In genomic region chr12:77343291-77343690, GRCh38 we compare ENCODE assay signal across 17 cellular contexts.
DNase-seq lines count a peak whose midpoint lies in the region; TF ChIP-seq lines count a peak whose summit lies in the region.
"Had no signal": no experiment of that assay in that cellular context is flagged by ENCODE, and none has a peak within 500 bp of the region (broad histone marks: within the 10 kb centered on the region; RNA-seq: fewer than 3 reads in every experiment).

No MANE protein-coding gene starts in this region.

- DNase-seq in HPDE6-E6E7 (ENCODE audit: extremely low spot score) (peak; percentile 40), amniotic stem cell (lab: John Stamatoyannopoulos, UW) (peak; percentile 13), fibroblast of pulmonary artery (ENCODE audit: low read depth) (peak; percentile 27), NCI-H2196 (lab: John Stamatoyannopoulos, UW; ENCODE audit: unreplicated experiment) (no peak), Calu3 (no peak)
- DNase-seq in activated CD4-positive, alpha-beta T cell treated with anti-CD3 and anti-CD28 coated beads, Interleukin-2, amount 10 ng/mL, durations not matched to agents 7 days and 5 days = no peak
- DNase-seq: activated CD4-positive, alpha-beta T cell treated with anti-CD3 and anti-CD28 coated beads, Interleukin-2, amount 50 U/mL, for 1 hour; activated effector memory CD4-positive, alpha-beta T cell treated with anti-CD3 and anti-CD28 coated beads, Interleukin-2, amount 50 U/mL, for 16 hours; heart left ventricle; mucosa of descending colon; psoas muscle; SHP77; stimulated activated naive CD4-positive, alpha-beta T cell treated with Interleukin-2 at 50 U/mL for 16 hours; tibial artery had no signal

- H3K36me3 ChIP-seq in subcutaneous abdominal adipose tissue (ENCODE audit: control insufficient read depth in 5 of 5, insufficient read depth in 5 of 5, low read length in 5 of 5) = no peaks in the 10 kb centered on the region
- H3K36me3 ChIP-seq: heart left ventricle, tibial artery had no signal

- BruUV-seq in Calu3 (replicated peaks; lab: Mats Ljungman, UMichigan) = no TSS peak

- no peaks in the 10 kb centered on the region for H3K4me1 Mint-ChIP-seq in activated CD4-positive, alpha-beta T cell treated with anti-CD3 and anti-CD28 coated beads, Interleukin-2, amount 10 ng/mL, durations not matched to agents 7 days and 5 days
- H3K4me1 Mint-ChIP-seq in Calu3 (ENCODE audit: low read depth, unreplicated experiment) = no peaks in the 10 kb centered on the region

- CTCF ChIA-PET in activated CD4-positive, alpha-beta T cell treated with anti-CD3 and anti-CD28 coated beads, Interleukin-2, amount 10 ng/mL, durations not matched to agents 7 days and 5 days (lab: Charles Lee) = no interaction called here
- CTCF ChIA-PET in Calu3 (lab: Charles Lee) = no interaction called here

- no peak overlapping the region for H3K27ac Mint-ChIP-seq in activated CD4-positive, alpha-beta T cell treated with anti-CD3 and anti-CD28 coated beads, Interleukin-2, amount 10 ng/mL, durations not matched to agents 7 days and 5 days
- H3K27ac Mint-ChIP-seq in Calu3 (ENCODE audit: unreplicated experiment) = no peak overlapping the region
- H3K27ac Mint-ChIP-seq: T-helper 1 cell treated with Interleukin-12 subunit alpha and Interleukin-12 subunit beta and Interleukin-4 antibody, amounts not matched to agents 30 μg/mL and 1 μg/mL, for 36 hours had no signal

- H3K4me3 Mint-ChIP-seq in activated CD4-positive, alpha-beta T cell treated with anti-CD3 and anti-CD28 coated beads, Interleukin-2, amount 10 ng/mL, durations not matched to agents 7 days and 5 days = no peak overlapping the region
- H3K4me3 Mint-ChIP-seq in Calu3 (ENCODE audit: low read depth, unreplicated experiment) = no peak overlapping the region
- H3K4me3 Mint-ChIP-seq: T-helper 1 cell treated with Interleukin-12 subunit alpha and Interleukin-12 subunit beta and Interleukin-4 antibody, amounts not matched to agents 30 μg/mL and 1 μg/mL, for 36 hours had no signal

- H3K27ac ChIP-seq in subcutaneous abdominal adipose tissue (ENCODE audit: low read depth, low read length) = peak overlapping the region; percentile 48
- H3K27ac ChIP-seq: heart left ventricle, HL-60, psoas muscle, tibial artery had no signal

- H3K36me3 Mint-ChIP-seq in activated CD4-positive, alpha-beta T cell treated with anti-CD3 and anti-CD28 coated beads, Interleukin-2, amount 10 ng/mL, durations not matched to agents 7 days and 5 days (ENCODE audit: low read depth) = no peaks in the 10 kb centered on the region
- H3K36me3 Mint-ChIP-seq in Calu3 (ENCODE audit: insufficient read depth, unreplicated experiment) = no peaks in the 10 kb centered on the region

- TF ChIP-seq CTCF in fibroblast of pulmonary artery (IDR thresholded peaks at IDR 0.05; ENCODE audit: low read length, missing control alignments) (no peak), Calu3 (IDR thresholded peaks at IDR 0.05; ENCODE audit: unreplicated experiment) (no peak)

- no peak overlapping the region for H3K9ac ChIP-seq in subcutaneous abdominal adipose tissue (ENCODE audit: low read length in 5 of 5)

- no peaks in the 10 kb centered on the region for H3K27me3 Mint-ChIP-seq in activated CD4-positive, alpha-beta T cell treated with anti-CD3 and anti-CD28 coated beads, Interleukin-2, amount 10 ng/mL, durations not matched to agents 7 days and 5 days
- no peaks in the 10 kb centered on the region for H3K27me3 Mint-ChIP-seq in Calu3 (ENCODE audit: unreplicated experiment)

- intact Hi-C loops in Calu3 (cut with micrococcal nuclease; ENCODE audit: unreplicated experiment) = no loop called here

- POLR2A ChIA-PET in activated CD4-positive, alpha-beta T cell treated with anti-CD3 and anti-CD28 coated beads, Interleukin-2, amount 10 ng/mL, durations not matched to agents 7 days and 5 days (lab: Charles Lee) = no interaction called here

- no peaks in the 10 kb centered on the region for H3K27me3 ChIP-seq in subcutaneous abdominal adipose tissue (ENCODE audit: control insufficient read depth in 5 of 5, insufficient read depth in 4 of 5, low read length in 5 of 5)
- H3K27me3 ChIP-seq: heart left ventricle, tibial artery had no signal

- H3K9me3 ChIP-seq in subcutaneous abdominal adipose tissue (ENCODE audit: control insufficient read depth in 5 of 5, low read length in 5 of 5) = no peaks in the 10 kb centered on the region
- H3K9me3 ChIP-seq: heart left ventricle, mucosa of descending colon, psoas muscle, tibial artery had no signal

- H3K9me3 Mint-ChIP-seq in activated CD4-positive, alpha-beta T cell treated with anti-CD3 and anti-CD28 coated beads, Interleukin-2, amount 10 ng/mL, durations not matched to agents 7 days and 5 days = no peaks in the 10 kb centered on the region
- H3K9me3 Mint-ChIP-seq in Calu3 (ENCODE audit: low read depth, unreplicated experiment) = no peaks in the 10 kb centered on the region
- H3K9me3 Mint-ChIP-seq: T-helper 1 cell treated with Interleukin-12 subunit alpha and Interleukin-12 subunit beta and Interleukin-4 antibody, amounts not matched to agents 30 μg/mL and 1 μg/mL, for 36 hours had no signal

- H3K4me1 ChIP-seq in subcutaneous abdominal adipose tissue (ENCODE audit: control insufficient read depth in 5 of 5, insufficient read depth in 5 of 5, low read length in 5 of 5) = peaks cover 0 to 33% (median 19%) of the 10 kb centered on the region in 5 donors
- H3K4me1 ChIP-seq: psoas muscle had no signal

- H3K4me3 ChIP-seq in fibroblast of pulmonary artery (replicated peaks; ENCODE audit: low read depth, low read length) (no peak overlapping the region), subcutaneous abdominal adipose tissue (ENCODE audit: low read depth in 1 of 5, low read length in 5 of 5) (no peak overlapping the region)
- H3K4me3 ChIP-seq: heart left ventricle, mucosa of descending colon, psoas muscle, tibial artery had no signal

Comparison
In these comparisons a context has a peak if more than half of its experiments do, and no peak if none do; other contexts are left out.
1. DNase-seq: peak in HPDE6-E6E7 (single experiment), amniotic stem cell (single experiment) and fibroblast of pulmonary artery (single experiment); none in NCI-H2196 (single experiment), activated CD4-positive, alpha-beta T cell treated with anti-CD3 and anti-CD28 coated beads, Interleukin-2, amount 10 ng/mL, durations not matched to agents 7 days and 5 days (single experiment) and Calu3 (single experiment).